11 cellular contexts compared by ENCODE assay signal in the genomic region with DNA sequence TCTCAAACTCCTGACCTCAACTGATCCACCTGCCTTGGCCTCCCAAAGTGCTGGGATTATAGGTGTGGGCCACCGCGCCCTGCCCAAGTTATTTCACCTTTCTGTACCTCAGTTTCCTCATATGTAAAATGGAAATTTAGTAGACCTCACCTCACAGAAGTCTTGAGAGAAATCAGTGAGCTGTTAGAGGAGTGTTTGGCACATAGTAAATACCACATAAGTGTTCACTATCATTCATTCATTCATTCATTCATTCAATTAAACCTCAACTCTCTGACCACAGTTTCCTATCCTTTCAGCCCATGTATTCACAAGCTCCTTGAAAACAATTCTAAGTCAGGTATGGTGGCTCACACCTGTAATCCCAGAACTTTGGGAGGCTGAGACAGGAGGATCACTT.
ATAC-seq lines count a peak whose summit lies in the region.
"Had no signal": no experiment of that assay in that cellular context is flagged by ENCODE, and none has a peak within 500 bp of the region (broad histone marks: within the 10 kb centered on the region; RNA-seq: fewer than 3 reads in every experiment).

No MANE protein-coding gene starts in this region.

- H3K4me3 Mint-ChIP-seq in dendritic cell treated with granulocyte-macrophage colony-stimulating factor and Interleukin-4, amounts not matched to agents 40 ng/mL and 50 ng/mL, for 4 days, result no peak overlapping the region
- no peak overlapping the region for H3K4me3 Mint-ChIP-seq in stimulated activated memory B cell treated with anti-CD40 and anti-IgM and Interleukin-4, amounts not matched to agents 10 μg/mL and 1 μg/mL and 100 μg/mL, for 72 hours
- H3K4me3 Mint-ChIP-seq: CD4-positive, alpha-beta T cell; H9 had no signal

- H3K27me3 ChIP-seq in BLaER1, result peaks cover 11% of the 10 kb centered on the region
- H3K27me3 ChIP-seq: BE2C had no signal

- peaks cover 10% of the 10 kb centered on the region for H3K36me3 Mint-ChIP-seq in dendritic cell treated with granulocyte-macrophage colony-stimulating factor and Interleukin-4, amounts not matched to agents 40 ng/mL and 50 ng/mL, for 4 days (ENCODE audit: low read depth)
- H3K36me3 Mint-ChIP-seq in stimulated activated memory B cell treated with anti-CD40 and anti-IgM and Interleukin-4, amounts not matched to agents 10 μg/mL and 1 μg/mL and 100 μg/mL, for 72 hours, result no peaks in the 10 kb centered on the region
- H3K36me3 Mint-ChIP-seq: IgD-negative memory B cell had no signal

- H3K36me3 ChIP-seq in BLaER1 (no peaks in the 10 kb centered on the region), KOPT-K1 (ENCODE audit: insufficient read depth, low read length) (no peaks in the 10 kb centered on the region)
- H3K36me3 ChIP-seq: BE2C had no signal

- no peak overlapping the region for H3K9ac ChIP-seq in BLaER1

- peaks cover 63% of the 10 kb centered on the region for H3K4me1 Mint-ChIP-seq in dendritic cell treated with granulocyte-macrophage colony-stimulating factor and Interleukin-4, amounts not matched to agents 40 ng/mL and 50 ng/mL, for 4 days (ENCODE audit: low read depth)
- peaks cover 39% of the 10 kb centered on the region for H3K4me1 Mint-ChIP-seq in stimulated activated memory B cell treated with anti-CD40 and anti-IgM and Interleukin-4, amounts not matched to agents 10 μg/mL and 1 μg/mL and 100 μg/mL, for 72 hours

- H3K9me3 ChIP-seq in BLaER1 (no peaks in the 10 kb centered on the region), KOPT-K1 (ENCODE audit: insufficient read depth, low read length, poor library complexity, severe bottlenecking) (no peaks in the 10 kb centered on the region)
- H3K9me3 ChIP-seq: BE2C had no signal

- peak overlapping the region; percentile 33 for H3K4me2 ChIP-seq in BLaER1

- no peaks in the 10 kb centered on the region for H3K9me3 Mint-ChIP-seq in dendritic cell treated with granulocyte-macrophage colony-stimulating factor and Interleukin-4, amounts not matched to agents 40 ng/mL and 50 ng/mL, for 4 days
- H3K9me3 Mint-ChIP-seq in stimulated activated memory B cell treated with anti-CD40 and anti-IgM and Interleukin-4, amounts not matched to agents 10 μg/mL and 1 μg/mL and 100 μg/mL, for 72 hours, result no peaks in the 10 kb centered on the region
- H3K9me3 Mint-ChIP-seq: CD4-positive, alpha-beta T cell; H9; IgD-negative memory B cell had no signal

- H4K20me1 ChIP-seq in BLaER1, result no peaks in the 10 kb centered on the region

- ATAC-seq in stimulated activated memory B cell treated with anti-CD40 and anti-IgM and Interleukin-4, amounts not matched to agents 10 μg/mL and 1 μg/mL and 100 μg/mL, for 72 hours, result no peak
- ATAC-seq in GM18861 (IDR thresholded peaks at IDR 0.05; ENCODE audit: unreplicated experiment) (no peak), GM19035 (IDR thresholded peaks at IDR 0.05; ENCODE audit: unreplicated experiment) (no peak), HG03378 (IDR thresholded peaks at IDR 0.05; ENCODE audit: unreplicated experiment) (no peak)

- H3K27ac ChIP-seq in BLaER1 (no peak overlapping the region), KOPT-K1 (ENCODE audit: low read depth, low read length, poor library complexity, severe bottlenecking) (peak overlapping the region; percentile 7)

- H3K4me3 ChIP-seq in BLaER1, result no peak overlapping the region

- no peaks in the 10 kb centered on the region for H3K27me3 Mint-ChIP-seq in dendritic cell treated with granulocyte-macrophage colony-stimulating factor and Interleukin-4, amounts not matched to agents 40 ng/mL and 50 ng/mL, for 4 days
- H3K27me3 Mint-ChIP-seq in stimulated activated memory B cell treated with anti-CD40 and anti-IgM and Interleukin-4, amounts not matched to agents 10 μg/mL and 1 μg/mL and 100 μg/mL, for 72 hours, result no peaks in the 10 kb centered on the region
- H3K27me3 Mint-ChIP-seq: CD4-positive, alpha-beta T cell; IgD-negative memory B cell had no signal

- H3K4me1 ChIP-seq in BLaER1, result peaks cover 55% of the 10 kb centered on the region
- H3K4me1 ChIP-seq: BE2C had no signal

- H3K27ac Mint-ChIP-seq in dendritic cell treated with granulocyte-macrophage colony-stimulating factor and Interleukin-4, amounts not matched to agents 40 ng/mL and 50 ng/mL, for 4 days, result peak overlapping the region; percentile 26
- H3K27ac Mint-ChIP-seq in stimulated activated memory B cell treated with anti-CD40 and anti-IgM and Interleukin-4, amounts not matched to agents 10 μg/mL and 1 μg/mL and 100 μg/mL, for 72 hours, result peak overlapping the region; percentile 5
- H3K27ac Mint-ChIP-seq: H9 had no signal

- intact Hi-C loops in dendritic cell treated with granulocyte-macrophage colony-stimulating factor and Interleukin-4, amounts not matched to agents 40 ng/mL and 50 ng/mL, for 4 days (cut with micrococcal nuclease), result no loop called here
